In the genomic region with DNA sequence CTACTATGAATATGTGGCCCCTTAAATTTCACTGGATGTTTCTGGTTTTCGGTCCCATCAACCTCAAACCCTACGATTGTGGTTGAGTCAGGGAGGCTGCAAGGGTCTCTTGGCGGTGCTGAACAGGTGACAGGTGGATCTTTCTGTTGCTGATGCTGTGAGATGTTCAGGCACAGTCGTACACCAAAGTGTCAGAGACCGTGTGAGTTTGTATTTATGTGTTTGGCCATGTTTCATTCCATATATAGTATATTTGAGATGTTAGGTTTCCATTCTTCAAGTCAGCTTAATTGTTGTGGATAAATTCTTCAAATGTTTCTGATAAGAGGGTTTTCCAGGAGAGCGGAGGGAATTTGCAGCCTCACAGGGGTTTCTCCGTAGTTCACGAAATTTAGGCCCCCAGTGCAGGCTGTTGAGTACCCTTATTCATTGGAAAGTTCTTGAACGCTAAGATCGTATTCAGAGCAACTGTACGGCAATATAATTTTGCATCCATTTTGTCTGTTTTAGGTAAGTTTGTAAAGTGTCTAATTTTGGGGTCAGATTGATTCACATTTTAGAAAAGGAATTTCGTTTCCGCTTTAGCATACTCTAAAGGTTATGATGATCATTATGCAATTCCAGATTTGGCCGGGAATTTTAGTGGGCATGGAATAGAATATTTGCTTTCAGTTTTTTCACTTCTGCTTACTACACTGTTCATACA, we compare ENCODE assay signal across 8 cellular contexts. TPM values are rescaled to one million over a fixed set of nuclear protein-coding genes. Genes with fewer than 3 reads are reported as not detected.
A peak's percentile ranks its signal among the peaks of the same experiment; 100 is the strongest.
DNase-seq lines count a peak whose midpoint lies in the region; ATAC-seq and TF ChIP-seq lines count a peak whose summit lies in the region.

No MANE protein-coding gene starts in this region.

- peak; percentile 24 for ATAC-seq in GM18909 (IDR thresholded peaks at IDR 0.05; ENCODE audit: poor library complexity, unreplicated experiment)

- no peak overlapping the region for H2AFZ ChIP-seq in smooth muscle cell (ENCODE audit: low read depth)

- POLR2A ChIA-PET in CD8-positive, alpha-beta memory T cell (lab: Charles Lee) = interaction anchor here (0.5 kb wide), 1 partner anchor 428 kb away, joined by 3 read pairs; no protein-coding TSS in a partner anchor

- no peaks in the 10 kb centered on the region for H3K27me3 ChIP-seq in CD8-positive, alpha-beta memory T cell (ENCODE audit: insufficient read depth, low read length, poor library complexity, severe bottlenecking)
- H3K27me3 ChIP-seq in smooth muscle cell (ENCODE audit: low read depth) = no peaks in the 10 kb centered on the region

- H3K9me3 ChIP-seq in CD8-positive, alpha-beta memory T cell (ENCODE audit: low read length) = no peaks in the 10 kb centered on the region
- no peaks in the 10 kb centered on the region for H3K9me3 ChIP-seq in KOPT-K1 (ENCODE audit: insufficient read depth, low read length, poor library complexity, severe bottlenecking)
- no peaks in the 10 kb centered on the region for H3K9me3 ChIP-seq in smooth muscle cell (replicated peaks; ENCODE audit: low read depth)

- peaks cover 44% of the 10 kb centered on the region for H3K4me1 ChIP-seq in CD8-positive, alpha-beta memory T cell (ENCODE audit: insufficient read depth, low read length)
- H3K4me1 ChIP-seq in smooth muscle cell (ENCODE audit: low read depth) = peaks cover 51% of the 10 kb centered on the region

- no peaks in the 10 kb centered on the region for H3F3A ChIP-seq in smooth muscle cell (ENCODE audit: low read depth)

- H3K27me3 Mint-ChIP-seq in CD8-positive, alpha-beta memory T cell = peaks cover 0 to 2% of the 10 kb centered on the region in 2 donors
- no peaks in the 10 kb centered on the region for H3K27me3 Mint-ChIP-seq in activated naive CD8-positive, alpha-beta T cell
- H3K27me3 Mint-ChIP-seq in immature natural killer cell (ENCODE audit: low read depth in 3 of 3) = peaks cover 3 to 8% (median 4%) of the 10 kb centered on the region in 3 donors

- peak overlapping the region; percentile 87 to 95 (median 91) for H3K4me3 Mint-ChIP-seq in CD8-positive, alpha-beta memory T cell
- peak overlapping the region; percentile 93 for H3K4me3 Mint-ChIP-seq in activated naive CD8-positive, alpha-beta T cell
- H3K4me3 Mint-ChIP-seq in immature natural killer cell = peak overlapping the region; percentile 84 to 92 (median 89)

- peaks cover 67% of the 10 kb centered on the region for H3K79me2 ChIP-seq in smooth muscle cell (ENCODE audit: low read depth)

- H3K36me3 ChIP-seq in CD8-positive, alpha-beta memory T cell (ENCODE audit: insufficient read depth, low read length) = no peaks in the 10 kb centered on the region
- H3K36me3 ChIP-seq in KOPT-K1 (ENCODE audit: insufficient read depth, low read length) = no peaks in the 10 kb centered on the region
- no peaks in the 10 kb centered on the region for H3K36me3 ChIP-seq in smooth muscle cell (ENCODE audit: low read depth)

- peak in 1 of 5 donors; percentile 56 for DNase-seq in CD8-positive, alpha-beta memory T cell
- DNase-seq in immature natural killer cell = peak; percentile 13 to 24 (median 22)
- no peak for DNase-seq in smooth muscle cell (lab: John Stamatoyannopoulos, UW; ENCODE audit: unreplicated experiment)
- no peak for DNase-seq in T-helper 9 cell
- DNase-seq in NCI-H187 (lab: John Stamatoyannopoulos, UW) = no peak

- WGBS in smooth muscle cell (ENCODE audit: low lambda C conversion rate) = 11% methylated on average over 14 of the region's 14 CpGs

- TF ChIP-seq CTCF in smooth muscle cell (IDR thresholded peaks at IDR 0.05; ENCODE audit: borderline replicate concordance, insufficient read depth, poor library complexity, severe bottlenecking) = no peak

- H3K4me1 Mint-ChIP-seq in CD8-positive, alpha-beta memory T cell = peaks cover 45 to 58% (median 57%) of the 10 kb centered on the region in 3 donors
- peaks cover 58% of the 10 kb centered on the region for H3K4me1 Mint-ChIP-seq in activated naive CD8-positive, alpha-beta T cell (ENCODE audit: low read depth)
- H3K4me1 Mint-ChIP-seq in immature natural killer cell = peaks cover 37 to 55% of the 10 kb centered on the region in 2 donors

- no peaks in the 10 kb centered on the region for H3K9me3 Mint-ChIP-seq in CD8-positive, alpha-beta memory T cell
- H3K9me3 Mint-ChIP-seq in activated naive CD8-positive, alpha-beta T cell (ENCODE audit: low read depth) = no peaks in the 10 kb centered on the region
- no peaks in the 10 kb centered on the region for H3K9me3 Mint-ChIP-seq in immature natural killer cell

- H3K27ac ChIP-seq in CD8-positive, alpha-beta memory T cell (ENCODE audit: low read depth, low read length) = peak overlapping the region; percentile 66
- peak overlapping the region; percentile 77 for H3K27ac ChIP-seq in KOPT-K1 (ENCODE audit: low read depth, low read length, poor library complexity, severe bottlenecking)
- peak overlapping the region; percentile 90 for H3K27ac ChIP-seq in smooth muscle cell (ENCODE audit: low read depth)

- peak overlapping the region; percentile 87 for H3K4me2 ChIP-seq in smooth muscle cell

- peaks cover 54% of the 10 kb centered on the region for H4K20me1 ChIP-seq in smooth muscle cell (ENCODE audit: low read depth)

- peaks cover 0 to 17% (median 0%) of the 10 kb centered on the region in 3 donors for H3K36me3 Mint-ChIP-seq in CD8-positive, alpha-beta memory T cell
- peaks cover 2% of the 10 kb centered on the region for H3K36me3 Mint-ChIP-seq in activated naive CD8-positive, alpha-beta T cell
- H3K36me3 Mint-ChIP-seq in immature natural killer cell = no peaks in the 10 kb centered on the region

- H3K4me3 ChIP-seq in CD8-positive, alpha-beta memory T cell (ENCODE audit: low read length) = peak overlapping the region; percentile 85
- peak overlapping the region; percentile 99 for H3K4me3 ChIP-seq in smooth muscle cell

- H3K9ac ChIP-seq in smooth muscle cell (ENCODE audit: low read depth) = peak overlapping the region; percentile 98

- H3K27ac Mint-ChIP-seq in CD8-positive, alpha-beta memory T cell = peak overlapping the region; percentile 83 to 98 (median 94)
- H3K27ac Mint-ChIP-seq in activated naive CD8-positive, alpha-beta T cell = peak overlapping the region; percentile 98
- peak overlapping the region; percentile 75 to 94 (median 84) for H3K27ac Mint-ChIP-seq in immature natural killer cell

- CTCF ChIA-PET in CD8-positive, alpha-beta memory T cell (lab: Charles Lee) = interaction anchor here (1.6 kb wide), 1 partner anchor 113 kb away, joined by 4 read pairs; no protein-coding TSS in a partner anchor

RNA-seq across cellular contexts. Expression of a gene that starts 1.2 kb away (rescaled TPM):
- 100 to 1,000 TPM; 103 to 109 TPM for total RNA-seq in CD8-positive, alpha-beta memory T cell
- 16.6 TPM for polyA plus RNA-seq in CD8-positive, alpha-beta memory T cell
- polyA plus RNA-seq in immature natural killer cell (1 to 10 TPM; 1.1 to 8.5 (median 3.8) TPM), smooth muscle cell (12.6 and 14.3 TPM in 2 replicates)
- 68.7 and 78.5 TPM in 2 replicates for total RNA-seq in smooth muscle cell

Comparison
In these comparisons a context has a peak if more than half of its experiments do, and no peak if none do; other contexts are left out.
1. DNase-seq: peak in immature natural killer cell (3 of 3); none in smooth muscle cell (single experiment), T-helper 9 cell (single experiment) and NCI-H187 (0 of 2).
2. Peak in every context shown above with its lines, with median percentiles within 50 percentile points of each other: H3K27ac ChIP-seq, H3K27ac Mint-ChIP-seq and H3K4me3 Mint-ChIP-seq.